In the genomic region with DNA sequence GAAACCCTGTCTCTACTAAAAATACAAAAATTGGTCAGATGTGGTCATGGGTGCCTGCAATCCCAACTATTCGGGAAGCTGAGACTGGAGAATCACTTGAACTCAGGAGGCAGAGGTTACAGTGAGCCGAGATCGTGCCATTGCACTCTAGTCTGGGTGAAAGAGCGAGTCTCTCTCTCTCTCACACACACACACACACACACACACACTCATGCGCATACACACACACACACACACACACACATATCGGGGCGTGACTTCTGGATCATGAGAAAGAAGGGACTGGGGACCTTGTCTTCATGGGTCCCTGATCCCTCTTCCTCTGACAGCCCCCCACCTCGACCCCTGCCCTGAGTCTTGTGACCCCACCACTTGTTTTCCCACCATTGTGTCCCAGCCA, we compare ENCODE assay signal across 6 cellular contexts. TPM values are rescaled to one million over a fixed set of nuclear protein-coding genes. Genes with fewer than 3 reads are reported as not detected.
"Had no signal": no experiment of that assay in that cellular context is flagged by ENCODE, and none has a peak within 500 bp of the region (broad histone marks: within the 10 kb centered on the region; RNA-seq: fewer than 3 reads in every experiment).

No MANE protein-coding gene starts in this region.

- DNase-seq: H7, IMR-90 had no signal

- H3K36me3 ChIP-seq: HAP-1 had no signal

- ATAC-seq: GM23338, HCT116, K562 had no signal

- H3K4me3 Mint-ChIP-seq: GM23338 had no signal

- H3K9me3 ChIP-seq: HAP-1 had no signal

- H3K9me3 Mint-ChIP-seq: GM23338 had no signal

- H3K27ac Mint-ChIP-seq: GM23338 had no signal

- H3K4me3 ChIP-seq: GM23338, HAP-1, K562 had no signal

RNA-seq across cellular contexts. Expression of gene SYNE4, which starts 25.4 kb away (rescaled TPM):
- total RNA-seq: IMR-90 had no signal
